Comparison of ENCODE assay signal across 29 cellular contexts in the genomic region with DNA sequence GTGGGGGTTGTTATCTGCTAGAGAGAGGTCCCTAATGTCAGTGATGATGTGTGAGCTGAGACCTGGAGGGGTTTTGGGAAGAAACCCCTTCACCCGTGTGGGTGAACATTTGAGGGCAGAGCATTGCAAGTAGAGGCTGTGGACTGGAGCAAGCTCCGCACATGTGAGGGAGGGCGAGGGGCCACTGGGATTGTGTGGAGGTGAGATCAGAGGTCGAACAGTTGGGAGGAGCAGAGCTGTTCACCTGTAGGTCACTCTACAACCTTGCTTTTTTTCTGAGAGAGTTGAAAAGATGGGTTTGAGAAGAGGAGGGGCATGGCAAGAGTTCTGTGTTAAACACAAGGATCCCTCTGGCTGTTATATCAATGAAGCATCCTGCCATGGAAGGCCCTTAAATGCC.
"Had no signal": no experiment of that assay in that cellular context is flagged by ENCODE, and none has a peak within 500 bp of the region (broad histone marks: within the 10 kb centered on the region; RNA-seq: fewer than 3 reads in every experiment).

No MANE protein-coding gene starts in this region.

- H3K4me1 ChIP-seq: ascending aorta, breast epithelium, colonic mucosa, esophagus squamous epithelium, gastroesophageal sphincter had no signal

- H3K9me3 Mint-ChIP-seq: activated CD4-positive, alpha-beta T cell treated with anti-CD3 and anti-CD28 coated beads, Interleukin-2, amount 10 ng/mL, durations not matched to agents 24 days and 14 days; activated T-helper 1 cell treated with anti-CD3 and anti-CD28 coated beads, Interleukin-12 subunit alpha, Interleukin-12 subunit beta, Interleukin-2, Interleukin-4 antibody, amounts not matched to agents 30 ng/mL and 10 ng/mL and 1 ng/mL, durations not matched to agents 14 hours and 24 hours and 36 hours had no signal

- H3K27ac ChIP-seq: ascending aorta, breast epithelium, cardiac muscle cell, colonic mucosa, epithelial cell of prostate, esophagus squamous epithelium, gastroesophageal sphincter had no signal

- H3K27me3 Mint-ChIP-seq: activated CD4-positive, alpha-beta memory T cell treated with anti-CD3 and anti-CD28 coated beads for 36 hours; activated CD4-positive, alpha-beta T cell treated with anti-CD3 and anti-CD28 coated beads for 36 hours; activated CD4-positive, alpha-beta T cell treated with anti-CD3 and anti-CD28 coated beads, Interleukin-2, amount 10 ng/mL, durations not matched to agents 24 days and 14 days; activated CD8-positive, alpha-beta memory T cell treated with anti-CD3 and anti-CD28 coated beads, Interleukin-2, amount 10 ng/mL, durations not matched to agents 7 days and 5 days; activated naive CD4-positive, alpha-beta T cell treated with anti-CD3 and anti-CD28 coated beads, Interleukin-2, amount 10 ng/mL, durations not matched to agents 7 days and 5 days; activated naive CD8-positive, alpha-beta T cell treated with anti-CD3 and anti-CD28 coated beads, Interleukin-2, amount 10 ng/mL, durations not matched to agents 7 days and 5 days; brain had no signal

- H3K27me3 ChIP-seq: ascending aorta, breast epithelium, cardiac muscle cell, colonic mucosa, esophagus squamous epithelium, gastroesophageal sphincter had no signal

- ATAC-seq: activated CD4-positive, alpha-beta T cell treated with anti-CD3 and anti-CD28 coated beads for 36 hours; activated CD8-positive, alpha-beta memory T cell treated with anti-CD3 and anti-CD28 coated beads, Interleukin-2, amount 10 ng/mL, durations not matched to agents 7 days and 5 days; activated CD8-positive, alpha-beta T cell treated with anti-CD3 and anti-CD28 coated beads, Interleukin-2, amount 10 ng/mL, durations not matched to agents 7 days and 5 days; activated naive CD4-positive, alpha-beta T cell treated with anti-CD3 and anti-CD28 coated beads, Interleukin-2, amount 50 U/mL, for 72 hours; gastroesophageal sphincter had no signal

- H3K36me3 ChIP-seq: ascending aorta, breast epithelium, cardiac muscle cell, colonic mucosa, esophagus squamous epithelium, gastroesophageal sphincter had no signal

- DNase-seq: activated CD4-positive, alpha-beta memory T cell treated with anti-CD3 and anti-CD28 coated beads for 36 hours; activated CD4-positive, alpha-beta T cell treated with anti-CD3 and anti-CD28 coated beads for 36 hours; activated CD4-positive, alpha-beta T cell treated with anti-CD3 and anti-CD28 coated beads, Interleukin-2, amount 10 ng/mL, durations not matched to agents 24 days and 14 days; activated CD4-positive, CD25-positive, alpha-beta regulatory T cell; activated CD4-positive, CD25-positive, alpha-beta regulatory T cell treated with anti-CD3 and anti-CD28 coated beads, Interleukin-2, amount 50 U/mL, for 72 hours; activated CD8-positive, alpha-beta memory T cell treated with anti-CD3 and anti-CD28 coated beads, Interleukin-2, amount 10 ng/mL, durations not matched to agents 7 days and 5 days; activated CD8-positive, alpha-beta memory T cell treated with anti-CD3 and anti-CD28 coated beads, Interleukin-2, amount 50 U/mL, for 4 hours; activated CD8-positive, alpha-beta T cell treated with anti-CD3 and anti-CD28 coated beads, Interleukin-2, amount 10 ng/mL, durations not matched to agents 7 days and 5 days; activated effector memory CD4-positive, alpha-beta T cell treated with anti-CD3 and anti-CD28 coated beads, Interleukin-2, amount 50 U/mL, for 16 hours; activated naive CD4-positive, alpha-beta T cell; activated naive CD4-positive, alpha-beta T cell treated with anti-CD3 and anti-CD28 coated beads, Interleukin-2, amount 10 ng/mL, durations not matched to agents 7 days and 5 days; activated naive CD8-positive, alpha-beta T cell treated with anti-CD3 and anti-CD28 coated beads, Interleukin-2, amount 10 ng/mL, durations not matched to agents 7 days and 5 days; activated T-cell treated with anti-CD3 and anti-CD28 coated beads, Interleukin-2, amount 50 U/mL, for 1 hour; activated T-cell treated with anti-CD3 and anti-CD28 coated beads, Interleukin-2, amount 50 U/mL, for 48 hours; central memory CD4-positive, alpha-beta T cell; cerebellar nuclear complex; effector CD8-positive, alpha-beta T cell; esophagus squamous epithelium; T-helper 2 cell had no signal

- H3K4me3 ChIP-seq: ascending aorta, breast epithelium, cardiac muscle cell, colonic mucosa, esophagus squamous epithelium, gastroesophageal sphincter had no signal

- H3K4me1 Mint-ChIP-seq: activated CD4-positive, alpha-beta T cell treated with anti-CD3 and anti-CD28 coated beads for 36 hours; activated CD4-positive, alpha-beta T cell treated with anti-CD3 and anti-CD28 coated beads, Interleukin-2, amount 10 ng/mL, durations not matched to agents 24 days and 14 days; activated CD8-positive, alpha-beta memory T cell treated with anti-CD3 and anti-CD28 coated beads, Interleukin-2, amount 10 ng/mL, durations not matched to agents 7 days and 5 days; activated naive CD4-positive, alpha-beta T cell treated with anti-CD3 and anti-CD28 coated beads, Interleukin-2, amount 10 ng/mL, durations not matched to agents 7 days and 5 days; activated naive CD8-positive, alpha-beta T cell treated with anti-CD3 and anti-CD28 coated beads, Interleukin-2, amount 10 ng/mL, durations not matched to agents 7 days and 5 days had no signal

- H3K36me3 Mint-ChIP-seq: activated CD4-positive, alpha-beta memory T cell treated with anti-CD3 and anti-CD28 coated beads for 36 hours; activated CD8-positive, alpha-beta memory T cell treated with anti-CD3 and anti-CD28 coated beads, Interleukin-2, amount 10 ng/mL, durations not matched to agents 7 days and 5 days; activated naive CD4-positive, alpha-beta T cell treated with anti-CD3 and anti-CD28 coated beads, Interleukin-2, amount 10 ng/mL, durations not matched to agents 7 days and 5 days; activated naive CD4-positive, alpha-beta T cell treated with anti-CD3 and anti-CD28 coated beads, Interleukin-2, amount 50 U/mL, for 72 hours; activated naive CD8-positive, alpha-beta T cell treated with anti-CD3 and anti-CD28 coated beads, Interleukin-2, amount 10 ng/mL, durations not matched to agents 7 days and 5 days; brain had no signal

- H3K27ac Mint-ChIP-seq: activated CD4-positive, alpha-beta memory T cell treated with anti-CD3 and anti-CD28 coated beads for 36 hours; activated CD4-positive, alpha-beta T cell treated with anti-CD3 and anti-CD28 coated beads for 36 hours; activated CD4-positive, alpha-beta T cell treated with anti-CD3 and anti-CD28 coated beads, Interleukin-2, amount 10 ng/mL, durations not matched to agents 24 days and 14 days; activated CD8-positive, alpha-beta memory T cell treated with anti-CD3 and anti-CD28 coated beads, Interleukin-2, amount 10 ng/mL, durations not matched to agents 7 days and 5 days; activated CD8-positive, alpha-beta T cell treated with anti-CD3 and anti-CD28 coated beads, Interleukin-2, amount 10 ng/mL, durations not matched to agents 7 days and 5 days; activated naive CD4-positive, alpha-beta T cell treated with anti-CD3 and anti-CD28 coated beads, Interleukin-2, amount 10 ng/mL, durations not matched to agents 7 days and 5 days; activated naive CD4-positive, alpha-beta T cell treated with anti-CD3 and anti-CD28 coated beads, Interleukin-2, amount 50 U/mL, for 72 hours; activated naive CD8-positive, alpha-beta T cell treated with anti-CD3 and anti-CD28 coated beads, Interleukin-2, amount 10 ng/mL, durations not matched to agents 7 days and 5 days; activated T-helper 1 cell treated with anti-CD3 and anti-CD28 coated beads, Interleukin-12 subunit alpha, Interleukin-12 subunit beta, Interleukin-2, Interleukin-4 antibody, amounts not matched to agents 30 ng/mL and 10 ng/mL and 1 ng/mL, durations not matched to agents 14 hours and 24 hours and 36 hours; activated T-helper 2 cell treated with anti-CD3 and anti-CD28 coated beads, Interferon-gamma antibody, Interleukin-2, Interleukin-4, amounts not matched to agents 10 μg/mL and 5 μg/mL and 100 μg/mL, durations not matched to agents 14 hours and 24 hours and 36 hours had no signal

- H3K9me3 ChIP-seq: ascending aorta, breast epithelium, colonic mucosa, esophagus squamous epithelium, gastroesophageal sphincter had no signal

- H3K4me3 Mint-ChIP-seq: activated CD4-positive, alpha-beta memory T cell treated with anti-CD3 and anti-CD28 coated beads for 36 hours; activated CD4-positive, alpha-beta T cell treated with anti-CD3 and anti-CD28 coated beads for 36 hours; activated CD4-positive, alpha-beta T cell treated with anti-CD3 and anti-CD28 coated beads, Interleukin-2, amount 10 ng/mL, durations not matched to agents 24 days and 14 days; activated CD8-positive, alpha-beta memory T cell treated with anti-CD3 and anti-CD28 coated beads, Interleukin-2, amount 10 ng/mL, durations not matched to agents 7 days and 5 days; activated CD8-positive, alpha-beta T cell treated with anti-CD3 and anti-CD28 coated beads, Interleukin-2, amount 10 ng/mL, durations not matched to agents 7 days and 5 days; activated naive CD4-positive, alpha-beta T cell treated with anti-CD3 and anti-CD28 coated beads, Interleukin-2, amount 10 ng/mL, durations not matched to agents 7 days and 5 days; activated naive CD8-positive, alpha-beta T cell treated with anti-CD3 and anti-CD28 coated beads, Interleukin-2, amount 10 ng/mL, durations not matched to agents 7 days and 5 days; activated T-helper 1 cell treated with anti-CD3 and anti-CD28 coated beads, Interleukin-12 subunit alpha, Interleukin-12 subunit beta, Interleukin-2, Interleukin-4 antibody, amounts not matched to agents 30 ng/mL and 10 ng/mL and 1 ng/mL, durations not matched to agents 14 hours and 24 hours and 36 hours; brain had no signal
